1 cellular context compared by ENCODE assay signal in the genomic region with DNA sequence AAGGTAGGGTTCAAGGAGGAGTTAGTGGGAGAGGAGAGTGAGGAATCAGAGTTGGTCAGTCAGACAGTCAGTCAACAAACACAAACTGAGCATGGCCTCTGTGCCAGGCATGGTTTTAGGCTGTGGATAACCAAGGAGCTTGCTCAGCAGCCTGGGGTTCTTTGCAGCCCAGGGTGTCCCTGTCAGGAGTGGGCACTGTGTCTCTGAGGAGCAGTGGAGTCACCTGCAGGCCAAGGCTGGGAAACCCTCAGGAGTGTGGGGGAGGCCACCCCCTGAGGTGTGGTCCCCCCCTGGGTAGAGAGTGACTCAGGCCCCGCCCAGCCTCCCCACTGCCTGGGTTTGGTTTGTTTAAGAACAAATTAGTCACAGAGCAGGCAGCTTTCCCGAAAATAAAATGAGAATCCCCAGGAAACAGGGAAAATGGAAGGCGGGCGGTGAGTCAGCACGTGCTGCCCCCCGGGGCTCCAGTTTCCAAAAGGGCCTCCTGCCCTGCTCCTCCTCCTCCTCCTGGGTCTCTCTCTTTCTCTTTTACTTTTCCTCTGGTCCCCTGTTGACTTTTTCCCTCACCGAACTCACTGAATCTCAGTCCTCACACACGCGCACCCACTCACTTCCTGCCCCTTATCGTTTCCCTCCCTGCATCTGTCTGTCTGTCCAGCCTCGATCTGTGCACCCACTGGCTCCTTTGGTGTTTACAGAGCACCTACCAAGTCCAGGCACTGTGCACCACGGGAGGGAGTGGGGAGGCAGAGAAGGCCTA.
TF ChIP-seq lines count a peak whose summit lies in the region.

No MANE protein-coding gene starts in this region.

TF ChIP-seq in K562, 482 proteins besides CTCF, POLR2A, EP300 and RAD21 (continued from another document):
- TF ChIP-seq, protein P1, sequence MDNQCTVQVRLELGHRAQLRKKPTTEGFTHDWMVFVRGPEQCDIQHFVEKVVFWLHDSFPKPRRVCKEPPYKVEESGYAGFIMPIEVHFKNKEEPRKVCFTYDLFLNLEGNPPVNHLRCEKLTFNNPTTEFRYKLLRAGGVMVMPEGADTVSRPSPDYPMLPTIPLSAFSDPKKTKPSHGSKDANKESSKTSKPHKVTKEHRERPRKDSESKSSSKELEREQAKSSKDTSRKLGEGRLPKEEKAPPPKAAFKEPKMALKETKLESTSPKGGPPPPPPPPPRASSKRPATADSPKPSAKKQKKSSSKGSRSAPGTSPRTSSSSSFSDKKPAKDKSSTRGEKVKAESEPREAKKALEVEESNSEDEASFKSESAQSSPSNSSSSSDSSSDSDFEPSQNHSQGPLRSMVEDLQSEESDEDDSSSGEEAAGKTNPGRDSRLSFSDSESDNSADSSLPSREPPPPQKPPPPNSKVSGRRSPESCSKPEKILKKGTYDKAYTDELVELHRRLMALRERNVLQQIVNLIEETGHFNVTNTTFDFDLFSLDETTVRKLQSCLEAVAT (IDR thresholded peaks at IDR 0.05), result peak; percentile 63 to 66; a peak in 1 of 4 replicates
- TF ChIP-seq NCOA1 (IDR thresholded peaks at IDR 0.05; ENCODE audit: low read depth) (peak; percentile 75; the same call in 1 of the 2 replicates), SAFB (IDR thresholded peaks at IDR 0.05; ENCODE audit: borderline replicate concordance, low read depth, low read length) (no peak), ZBTB1 (CRISPR knock-in tag; IDR thresholded peaks at IDR 0.05; ENCODE audit: borderline replicate concordance, low read depth) (0 out of 2 replicates have a peak, but pooled peaks have one; percentile 38), ZNF347 (CRISPR knock-in tag; IDR thresholded peaks at IDR 0.05; ENCODE audit: low read depth) (no peak)
- TF ChIP-seq, protein P2, sequence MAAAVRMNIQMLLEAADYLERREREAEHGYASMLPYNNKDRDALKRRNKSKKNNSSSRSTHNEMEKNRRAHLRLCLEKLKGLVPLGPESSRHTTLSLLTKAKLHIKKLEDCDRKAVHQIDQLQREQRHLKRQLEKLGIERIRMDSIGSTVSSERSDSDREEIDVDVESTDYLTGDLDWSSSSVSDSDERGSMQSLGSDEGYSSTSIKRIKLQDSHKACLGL (CRISPR knock-in tag; IDR thresholded peaks at IDR 0.05; ENCODE audit: borderline replicate concordance, poor library complexity, severe bottlenecking), result no peak
- TF ChIP-seq, protein P3, sequence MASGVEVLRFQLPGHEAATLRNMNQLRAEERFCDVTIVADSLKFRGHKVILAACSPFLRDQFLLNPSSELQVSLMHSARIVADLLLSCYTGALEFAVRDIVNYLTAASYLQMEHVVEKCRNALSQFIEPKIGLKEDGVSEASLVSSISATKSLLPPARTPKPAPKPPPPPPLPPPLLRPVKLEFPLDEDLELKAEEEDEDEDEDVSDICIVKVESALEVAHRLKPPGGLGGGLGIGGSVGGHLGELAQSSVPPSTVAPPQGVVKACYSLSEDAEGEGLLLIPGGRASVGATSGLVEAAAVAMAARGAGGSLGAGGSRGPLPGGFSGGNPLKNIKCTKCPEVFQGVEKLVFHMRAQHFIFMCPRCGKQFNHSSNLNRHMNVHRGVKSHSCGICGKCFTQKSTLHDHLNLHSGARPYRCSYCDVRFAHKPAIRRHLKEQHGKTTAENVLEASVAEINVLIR (CRISPR knock-in tag; IDR thresholded peaks at IDR 0.05), result no peak
